Comparison of ENCODE assay signal across 1 cellular context in genomic region chr5:104733063-104733719, GRCh38.
TF ChIP-seq lines count a peak whose summit lies in the region.

No MANE protein-coding gene starts in this region.

TF ChIP-seq in SK-N-SH, 30 proteins besides CTCF, POLR2A, EP300 and RAD21 (continued from another document):
- TF ChIP-seq REST (IDR thresholded peaks at IDR 0.05; ENCODE audit: low read depth, low read length) (no peak), FOXJ3 (CRISPR knock-in tag; IDR thresholded peaks at IDR 0.05) (no peak), FOSL2 (IDR thresholded peaks at IDR 0.05; ENCODE audit: borderline replicate concordance, low read depth) (peak; percentile 28; the same call in 1 of the 2 replicates), MXI1 (IDR thresholded peaks at IDR 0.05; ENCODE audit: low read depth, low read length) (no peak), RXRA (IDR thresholded peaks at IDR 0.05; ENCODE audit: borderline replicate concordance, low read depth) (no peak)
